Comparison of ENCODE assay signal across 1 cellular context in the genomic region with DNA sequence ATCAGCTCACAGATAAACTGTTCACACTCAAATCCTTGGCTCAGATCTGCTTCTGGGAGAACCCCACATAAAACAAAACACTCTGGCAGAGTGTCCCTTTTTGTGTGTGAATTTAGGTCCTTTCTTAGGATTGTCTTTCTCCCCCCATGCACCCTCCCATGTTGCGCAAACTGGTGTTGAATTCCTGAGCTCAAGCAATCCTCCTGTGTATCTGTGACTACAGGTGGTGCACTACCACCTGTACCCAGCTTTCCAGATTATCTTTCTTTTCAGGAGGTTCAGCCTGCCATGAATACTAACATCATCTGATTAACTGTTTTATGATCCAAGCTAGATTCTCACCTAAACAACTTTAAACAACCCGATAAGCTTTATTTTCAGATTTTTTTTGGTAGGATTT.
TF ChIP-seq lines count a peak whose summit lies in the region.

No MANE protein-coding gene starts in this region.

TF ChIP-seq in WTC11, 78 proteins besides CTCF, POLR2A, EP300 and RAD21 (continued from another document):
- TF ChIP-seq ATF6 (CRISPR knock-in tag; IDR thresholded peaks at IDR 0.05), result no peak
- no peak for TF ChIP-seq RORB (CRISPR knock-in tag; IDR thresholded peaks at IDR 0.05)
- TF ChIP-seq, protein P1, sequence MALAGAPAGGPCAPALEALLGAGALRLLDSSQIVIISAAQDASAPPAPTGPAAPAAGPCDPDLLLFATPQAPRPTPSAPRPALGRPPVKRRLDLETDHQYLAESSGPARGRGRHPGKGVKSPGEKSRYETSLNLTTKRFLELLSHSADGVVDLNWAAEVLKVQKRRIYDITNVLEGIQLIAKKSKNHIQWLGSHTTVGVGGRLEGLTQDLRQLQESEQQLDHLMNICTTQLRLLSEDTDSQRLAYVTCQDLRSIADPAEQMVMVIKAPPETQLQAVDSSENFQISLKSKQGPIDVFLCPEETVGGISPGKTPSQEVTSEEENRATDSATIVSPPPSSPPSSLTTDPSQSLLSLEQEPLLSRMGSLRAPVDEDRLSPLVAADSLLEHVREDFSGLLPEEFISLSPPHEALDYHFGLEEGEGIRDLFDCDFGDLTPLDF (CRISPR knock-in tag; IDR thresholded peaks at IDR 0.05), result no peak
- no peak for TF ChIP-seq ZNF219 (CRISPR knock-in tag; IDR thresholded peaks at IDR 0.05; ENCODE audit: borderline replicate concordance)
- no peak for TF ChIP-seq ZNF396 (CRISPR knock-in tag; IDR thresholded peaks at IDR 0.05; ENCODE audit: borderline replicate concordance)
- TF ChIP-seq KAT7 (CRISPR knock-in tag; IDR thresholded peaks at IDR 0.05; ENCODE audit: borderline replicate concordance), result no peak
- TF ChIP-seq, protein P2, sequence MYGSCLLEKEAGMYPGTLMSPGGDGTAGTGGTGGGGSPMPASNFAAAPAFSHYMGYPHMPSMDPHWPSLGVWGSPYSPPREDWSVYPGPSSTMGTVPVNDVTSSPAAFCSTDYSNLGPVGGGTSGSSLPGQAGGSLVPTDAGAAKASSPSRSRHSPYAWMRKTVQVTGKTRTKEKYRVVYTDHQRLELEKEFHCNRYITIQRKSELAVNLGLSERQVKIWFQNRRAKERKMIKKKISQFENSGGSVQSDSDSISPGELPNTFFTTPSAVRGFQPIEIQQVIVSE (CRISPR knock-in tag; IDR thresholded peaks at IDR 0.05; ENCODE audit: borderline replicate concordance), result no peak
- no peak for TF ChIP-seq ATF2 (CRISPR knock-in tag; IDR thresholded peaks at IDR 0.05; ENCODE audit: borderline replicate concordance, low read depth)
- TF ChIP-seq ZNF263 (CRISPR knock-in tag; IDR thresholded peaks at IDR 0.05; ENCODE audit: low read depth), result no peak
- TF ChIP-seq ZNF532 (CRISPR knock-in tag; IDR thresholded peaks at IDR 0.05; ENCODE audit: borderline replicate concordance), result no peak
